ENCODE assay signal across 16 cellular contexts in genomic region chr15:68051907-68052306, GRCh38. TPM values are rescaled to one million over a fixed set of nuclear protein-coding genes. Genes with fewer than 3 reads are reported as not detected.
DNase-seq lines count a peak whose midpoint lies in the region; ATAC-seq, FAIRE-seq and TF ChIP-seq lines count a peak whose summit lies in the region.
"Had no signal": no experiment of that assay in that cellular context is flagged by ENCODE, and none has a peak within 500 bp of the region (broad histone marks: within the 10 kb centered on the region; RNA-seq: fewer than 3 reads in every experiment).

No MANE protein-coding gene starts in this region.

- H3K4me3 ChIP-seq in mammary epithelial cell (replicated peaks in 1 of 3; ENCODE audit: insufficient read depth in 1 of 3, low read depth in 2 of 3, low read length in 3 of 3) (no peak overlapping the region), breast epithelium (no peak overlapping the region), OCI-LY7 (ENCODE audit: low read depth, low read length, poor library complexity, severe bottlenecking) (no peak overlapping the region), keratinocyte (ENCODE audit: control insufficient read depth in 2 of 3, extremely low read depth in 1 of 3, insufficient read depth in 2 of 3, low read depth in 1 of 3, low read length in 3 of 3) (no peak overlapping the region)
- H3K4me3 ChIP-seq: A549, HAP-1 had no signal

- intact Hi-C loops in mammary epithelial cell (cut with micrococcal nuclease) (loop anchor here (1.0 kb wide), 1 partner anchor 189 kb away; no protein-coding TSS in a partner anchor), breast epithelium (cut with DNase I; ENCODE audit: low total_unique reads) (no loop called here), OCI-LY7 (cut with micrococcal nuclease; ENCODE audit: unreplicated experiment) (loop anchor here (10.0 kb wide), 1 partner anchor 267 kb away; no protein-coding TSS in a partner anchor)

- TF ChIP-seq CTCF in mammary epithelial cell (conservative IDR thresholded peaks at IDR 0.05 in 1 of 2, IDR thresholded peaks at IDR 0.05 in 1 of 2; ENCODE audit: extremely low read depth in 1 of 2, insufficient read depth in 1 of 2, low read depth in 1 of 2, low read length in 2 of 2) (no peak), breast epithelium (IDR thresholded peaks at IDR 0.05) (no peak), OCI-LY7 (conservative IDR thresholded peaks at IDR 0.05; ENCODE audit: low read length) (no peak), keratinocyte (optimal IDR thresholded peaks at IDR 0.05 in 1 of 3, IDR thresholded peaks at IDR 0.05 in 1 of 3, conservative IDR thresholded peaks at IDR 0.05 in 1 of 3; ENCODE audit: extremely low read depth in 1 of 3, insufficient read depth in 2 of 3, low read length in 3 of 3) (no peak), nephron progenitor cell (IDR thresholded peaks at IDR 0.05) (no peak)

- peak overlapping the region; percentile 5 for H2AFZ ChIP-seq in mammary epithelial cell (ENCODE audit: low read depth, low read length)
- H2AFZ ChIP-seq in OCI-LY7 (ENCODE audit: low read length): peak overlapping the region; percentile 55; the same call in 1 of the 2 replicates
- H2AFZ ChIP-seq in keratinocyte (ENCODE audit: control insufficient read depth, low read length): peak overlapping the region; percentile 13

- no peaks in the 10 kb centered on the region for H3K36me3 Mint-ChIP-seq in nephron progenitor cell (ENCODE audit: low read depth)

- H3K4me2 ChIP-seq in mammary epithelial cell (ENCODE audit: insufficient read depth, low read depth, low read length): no peak overlapping the region
- no peak overlapping the region for H3K4me2 ChIP-seq in OCI-LY7 (ENCODE audit: low read length)
- peak overlapping the region; percentile 32 for H3K4me2 ChIP-seq in keratinocyte (ENCODE audit: control insufficient read depth, extremely low read depth, insufficient read depth, low read depth, low read length)

- no peaks in the 10 kb centered on the region for H3K9me1 ChIP-seq in keratinocyte (ENCODE audit: control insufficient read depth, extremely low read depth, insufficient read depth, low read length)

- H3K9me3 ChIP-seq in mammary epithelial cell (replicated peaks; ENCODE audit: insufficient read depth, low read length): no peaks in the 10 kb centered on the region
- no peaks in the 10 kb centered on the region for H3K9me3 ChIP-seq in breast epithelium
- no peaks in the 10 kb centered on the region for H3K9me3 ChIP-seq in OCI-LY7 (ENCODE audit: low read length)
- H3K9me3 ChIP-seq in keratinocyte (ENCODE audit: control insufficient read depth, low read depth, low read length): no peaks in the 10 kb centered on the region
- H3K9me3 ChIP-seq: A549, HAP-1 had no signal

- no peaks in the 10 kb centered on the region for H3K9me2 ChIP-seq in OCI-LY7 (ENCODE audit: insufficient read depth, low read length)

- POLR2A ChIA-PET in OCI-LY7 (lab: Charles Lee): no interaction called here

- CTCF ChIA-PET in mammary epithelial cell (lab: Charles Lee; ENCODE audit: low non-redundant PET): no interaction called here
- CTCF ChIA-PET in OCI-LY7 (lab: Charles Lee; ENCODE audit: unreplicated experiment): no interaction called here

- DNase-seq in mammary epithelial cell (no peak), breast epithelium (ENCODE audit: low spot score in 2 of 2) (no peak), OCI-LY7 (ENCODE audit: low spot score) (no peak), keratinocyte (ENCODE audit: low read depth, low spot score) (no peak), nephron progenitor cell (no peak), COLO829 (ENCODE audit: low spot score) (no peak)
- DNase-seq: CD4-positive, alpha-beta T cell; DMS153; DMS79; GF-D8 had no signal

- H3K4me1 ChIP-seq in mammary epithelial cell (ENCODE audit: insufficient read depth, low read length) (peaks cover 6% of the 10 kb centered on the region), breast epithelium (no peaks in the 10 kb centered on the region), OCI-LY7 (ENCODE audit: insufficient read depth, low read length, poor library complexity, severe bottlenecking) (peaks cover 30% of the 10 kb centered on the region), keratinocyte (ENCODE audit: control insufficient read depth, extremely low read depth, insufficient read depth, low read length) (peaks cover 20% of the 10 kb centered on the region)

- BruUV-seq in mammary epithelial cell (replicated peaks; lab: Mats Ljungman, UMichigan) (no TSS peak), OCI-LY7 (replicated peaks; lab: Mats Ljungman, UMichigan) (no TSS peak)

- FAIRE-seq in keratinocyte (lab: Jason Lieb, UNC): peak; percentile 26

- TF ChIP-seq POLR2A in breast epithelium (IDR thresholded peaks at IDR 0.05): no peak

- no peaks in the 10 kb centered on the region for H4K20me1 ChIP-seq in mammary epithelial cell (ENCODE audit: insufficient read depth, low read length)
- peaks cover 12% of the 10 kb centered on the region for H4K20me1 ChIP-seq in OCI-LY7 (ENCODE audit: insufficient read depth, low read length)
- H4K20me1 ChIP-seq in keratinocyte (ENCODE audit: control insufficient read depth, extremely low read depth, insufficient read depth, low read length): peaks cover 4% of the 10 kb centered on the region

- H3K36me3 ChIP-seq in mammary epithelial cell (ENCODE audit: insufficient read depth, low read length): no peaks in the 10 kb centered on the region
- no peaks in the 10 kb centered on the region for H3K36me3 ChIP-seq in breast epithelium
- no peaks in the 10 kb centered on the region for H3K36me3 ChIP-seq in OCI-LY7 (ENCODE audit: insufficient read depth, low read length)
- H3K36me3 ChIP-seq in keratinocyte (ENCODE audit: control insufficient read depth in 2 of 2, extremely low read depth in 1 of 2, insufficient read depth in 2 of 2, low read length in 2 of 2): no peaks in the 10 kb centered on the region
- H3K36me3 ChIP-seq: HAP-1 had no signal

- WGBS in mammary epithelial cell (ENCODE audit: low coverage, missing lambda C conversion rate): 100% methylated on average over 1 of the region's 1 CpG

- H3K27ac Mint-ChIP-seq in nephron progenitor cell: no peak overlapping the region
- H3K27ac Mint-ChIP-seq: CD4-positive, alpha-beta T cell had no signal

- no peaks in the 10 kb centered on the region for H3K9me3 Mint-ChIP-seq in nephron progenitor cell
- H3K9me3 Mint-ChIP-seq: CD4-positive, alpha-beta T cell had no signal

- in situ Hi-C loops in mammary epithelial cell (cut with MboI; ENCODE audit: low sequenced_read_pairs in 2 of 2): loop anchor here in 1 of 2 donors (25.0 kb wide), 1 partner anchor 190 kb away; no protein-coding TSS in a partner anchor

- ATAC-seq in GM18502 (IDR thresholded peaks at IDR 0.05; ENCODE audit: poor library complexity, unreplicated experiment): no peak
- ATAC-seq: A549 had no signal

- H3K27me3 ChIP-seq in mammary epithelial cell (ENCODE audit: insufficient read depth, low read length) (no peaks in the 10 kb centered on the region), breast epithelium (no peaks in the 10 kb centered on the region), keratinocyte (ENCODE audit: control insufficient read depth, extremely low read depth, insufficient read depth, low read length) (no peaks in the 10 kb centered on the region)

- H3K4me1 Mint-ChIP-seq in nephron progenitor cell: peaks cover 25% of the 10 kb centered on the region

- dilution Hi-C loops in mammary epithelial cell (cut with HindIII; ENCODE audit: low sequenced_read_pairs): no loop called here
- dilution Hi-C loops in keratinocyte (cut with MboI; ENCODE audit: extremely low pct_ligation_motif_present, low sequenced_read_pairs): no loop called here

- H3K27ac ChIP-seq in mammary epithelial cell (ENCODE audit: insufficient read depth, low read depth, low read length): no peak overlapping the region
- H3K27ac ChIP-seq in breast epithelium: no peak overlapping the region
- H3K27ac ChIP-seq in OCI-LY7 (ENCODE audit: low read depth, low read length, poor library complexity, severe bottlenecking): no peak overlapping the region
- H3K27ac ChIP-seq in keratinocyte (ENCODE audit: control insufficient read depth, insufficient read depth, low read length): no peak overlapping the region
- H3K27ac ChIP-seq: 22Rv1, C4-2B, HL-60 had no signal

- H3K4me3 Mint-ChIP-seq in nephron progenitor cell: no peak overlapping the region

- peaks cover 27% of the 10 kb centered on the region for H3K79me2 ChIP-seq in mammary epithelial cell (ENCODE audit: insufficient read depth, low read length)
- peaks cover 26% of the 10 kb centered on the region for H3K79me2 ChIP-seq in OCI-LY7 (ENCODE audit: insufficient read depth, low read depth, low read length)
- H3K79me2 ChIP-seq in keratinocyte (ENCODE audit: control insufficient read depth, insufficient read depth, low read length): peaks cover 27% of the 10 kb centered on the region

- peaks cover 4% of the 10 kb centered on the region for H3K27me3 Mint-ChIP-seq in nephron progenitor cell (ENCODE audit: low read depth, poor library complexity)

- H3K9ac ChIP-seq in mammary epithelial cell (ENCODE audit: insufficient read depth, low read length) (no peak overlapping the region), keratinocyte (ENCODE audit: control insufficient read depth, extremely low read depth, insufficient read depth, low read length) (no peak overlapping the region)

RNA-seq across cellular contexts. Expression of gene PIAS1, which starts 2.2 kb away (rescaled TPM):
- total RNA-seq in mammary epithelial cell: 10 to 100 TPM; 30.2 to 31.0 TPM
- 39.6 TPM for polyA plus RNA-seq in mammary epithelial cell
- polyA minus RNA-seq in mammary epithelial cell: 54.6 TPM
- 10 to 100 TPM; 43.9 to 77.4 (median 57.1) TPM for total RNA-seq in breast epithelium
- total RNA-seq in OCI-LY7 (2014; rRNA removed; shearing (Covaris generic)): 36.2 and 44.1 TPM in 2 replicates
- 59.0 and 72.8 TPM in 2 replicates for total RNA-seq in OCI-LY7 (2022)
- 38.0 to 75.3 TPM (median 58.2 TPM) in 3 replicates for polyA plus RNA-seq in keratinocyte
- 29.2 TPM for polyA plus RNA-seq in keratinocyte (2011; ENCODE audit: low read depth)
- 35.3 and 60.7 TPM in 2 replicates for polyA plus RNA-seq in keratinocyte (2011; cell fraction: cytosol; rRNA removed)
- 143 and 177 TPM in 2 replicates for polyA plus RNA-seq in keratinocyte (2011; cell fraction: nucleus; rRNA removed)
- polyA plus RNA-seq in keratinocyte (2012; ENCODE audit: low replicate concordance): 24.2 and 33.7 TPM in 2 replicates
- 24.3 to 133 TPM (median 108 TPM) in 3 replicates for polyA minus RNA-seq in keratinocyte
- polyA minus RNA-seq in keratinocyte (2011; cell fraction: cytosol; rRNA and poly(A)+ RNA removed): 26.3 TPM
- polyA minus RNA-seq in keratinocyte (2011; cell fraction: nucleus; rRNA and poly(A)+ RNA removed): 77.1 and 130 TPM in 2 replicates

Comparison
In these comparisons a context has a peak if more than half of its experiments do, and no peak if none do; other contexts are left out.
1. H2AFZ ChIP-seq: peak in every context shown above with its lines; median percentile 55 in OCI-LY7; 13 in keratinocyte; 5 in mammary epithelial cell.